ENCODE assay signal across 2 cellular contexts in the genomic region with DNA sequence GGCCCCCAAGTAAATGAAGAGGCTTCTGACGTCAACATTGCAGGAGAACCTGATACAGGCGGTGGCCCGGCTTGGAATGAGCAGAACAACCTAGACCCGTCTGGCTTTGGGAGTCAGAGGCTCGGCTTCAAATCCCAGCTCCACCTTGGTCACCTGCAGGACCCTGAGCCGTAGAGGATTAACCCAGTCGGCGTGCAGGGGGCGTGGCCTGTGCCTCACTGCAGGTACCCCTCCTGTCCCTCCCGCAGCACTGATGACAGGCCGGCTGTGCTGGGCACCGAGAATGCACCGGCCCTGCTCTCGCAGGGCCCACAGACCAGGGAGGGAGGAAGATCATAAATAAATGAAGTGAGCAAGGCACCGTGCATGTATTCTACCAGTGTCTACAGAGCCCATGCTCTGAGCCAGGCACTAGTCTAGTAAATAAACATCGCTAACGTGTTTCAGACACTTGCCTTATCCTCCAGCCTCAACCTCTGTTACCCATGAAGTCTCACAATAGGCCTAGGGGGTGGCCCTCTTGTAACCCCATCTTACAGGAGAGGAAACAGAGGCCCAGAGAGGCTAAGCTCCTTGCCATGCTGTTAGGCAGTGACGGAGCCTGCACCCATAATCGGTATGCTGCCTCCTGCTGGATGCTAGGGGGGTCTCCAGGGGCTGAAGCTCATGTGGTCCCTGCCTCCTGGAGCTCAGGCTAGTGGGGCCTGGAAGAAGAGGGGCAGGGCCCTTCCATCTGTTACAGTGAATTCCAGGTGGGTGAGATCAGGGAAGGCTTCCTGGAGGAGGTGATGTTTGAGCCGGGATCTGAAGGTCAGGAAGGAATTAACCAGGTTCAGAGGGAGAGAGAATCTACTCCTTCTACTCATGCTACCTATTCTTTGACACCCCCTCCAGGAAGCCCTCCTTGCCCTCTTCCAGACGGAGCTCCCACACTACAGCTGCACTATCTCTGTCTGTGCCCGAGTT.
TF ChIP-seq lines count a peak whose summit lies in the region.

No MANE protein-coding gene starts in this region.

TF ChIP-seq in GM23338, 12 proteins besides CTCF, POLR2A, EP300 and RAD21 (continued from another document and continues in another):
- no peak for TF ChIP-seq EZH2 (IDR thresholded peaks at IDR 0.05; ENCODE audit: low read depth, unreplicated experiment)
- TF ChIP-seq NANOG (IDR thresholded peaks at IDR 0.05; ENCODE audit: borderline replicate concordance): no peak
- TF ChIP-seq CREB1 (CRISPR knock-in tag; IDR thresholded peaks at IDR 0.05; ENCODE audit: low read depth): no peak
- TF ChIP-seq, protein P1, sequence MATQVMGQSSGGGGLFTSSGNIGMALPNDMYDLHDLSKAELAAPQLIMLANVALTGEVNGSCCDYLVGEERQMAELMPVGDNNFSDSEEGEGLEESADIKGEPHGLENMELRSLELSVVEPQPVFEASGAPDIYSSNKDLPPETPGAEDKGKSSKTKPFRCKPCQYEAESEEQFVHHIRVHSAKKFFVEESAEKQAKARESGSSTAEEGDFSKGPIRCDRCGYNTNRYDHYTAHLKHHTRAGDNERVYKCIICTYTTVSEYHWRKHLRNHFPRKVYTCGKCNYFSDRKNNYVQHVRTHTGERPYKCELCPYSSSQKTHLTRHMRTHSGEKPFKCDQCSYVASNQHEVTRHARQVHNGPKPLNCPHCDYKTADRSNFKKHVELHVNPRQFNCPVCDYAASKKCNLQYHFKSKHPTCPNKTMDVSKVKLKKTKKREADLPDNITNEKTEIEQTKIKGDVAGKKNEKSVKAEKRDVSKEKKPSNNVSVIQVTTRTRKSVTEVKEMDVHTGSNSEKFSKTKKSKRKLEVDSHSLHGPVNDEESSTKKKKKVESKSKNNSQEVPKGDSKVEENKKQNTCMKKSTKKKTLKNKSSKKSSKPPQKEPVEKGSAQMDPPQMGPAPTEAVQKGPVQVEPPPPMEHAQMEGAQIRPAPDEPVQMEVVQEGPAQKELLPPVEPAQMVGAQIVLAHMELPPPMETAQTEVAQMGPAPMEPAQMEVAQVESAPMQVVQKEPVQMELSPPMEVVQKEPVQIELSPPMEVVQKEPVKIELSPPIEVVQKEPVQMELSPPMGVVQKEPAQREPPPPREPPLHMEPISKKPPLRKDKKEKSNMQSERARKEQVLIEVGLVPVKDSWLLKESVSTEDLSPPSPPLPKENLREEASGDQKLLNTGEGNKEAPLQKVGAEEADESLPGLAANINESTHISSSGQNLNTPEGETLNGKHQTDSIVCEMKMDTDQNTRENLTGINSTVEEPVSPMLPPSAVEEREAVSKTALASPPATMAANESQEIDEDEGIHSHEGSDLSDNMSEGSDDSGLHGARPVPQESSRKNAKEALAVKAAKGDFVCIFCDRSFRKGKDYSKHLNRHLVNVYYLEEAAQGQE (IDR thresholded peaks at IDR 0.05; ENCODE audit: unreplicated experiment): no peak
- no peak for TF ChIP-seq JUNB (IDR thresholded peaks at IDR 0.05; ENCODE audit: unreplicated experiment)
- TF ChIP-seq, protein P2, sequence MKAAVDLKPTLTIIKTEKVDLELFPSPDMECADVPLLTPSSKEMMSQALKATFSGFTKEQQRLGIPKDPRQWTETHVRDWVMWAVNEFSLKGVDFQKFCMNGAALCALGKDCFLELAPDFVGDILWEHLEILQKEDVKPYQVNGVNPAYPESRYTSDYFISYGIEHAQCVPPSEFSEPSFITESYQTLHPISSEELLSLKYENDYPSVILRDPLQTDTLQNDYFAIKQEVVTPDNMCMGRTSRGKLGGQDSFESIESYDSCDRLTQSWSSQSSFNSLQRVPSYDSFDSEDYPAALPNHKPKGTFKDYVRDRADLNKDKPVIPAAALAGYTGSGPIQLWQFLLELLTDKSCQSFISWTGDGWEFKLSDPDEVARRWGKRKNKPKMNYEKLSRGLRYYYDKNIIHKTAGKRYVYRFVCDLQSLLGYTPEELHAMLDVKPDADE (IDR thresholded peaks at IDR 0.05): no peak

TF ChIP-seq in WTC11, 78 proteins besides CTCF, POLR2A, EP300 and RAD21:
- TF ChIP-seq, protein P3, sequence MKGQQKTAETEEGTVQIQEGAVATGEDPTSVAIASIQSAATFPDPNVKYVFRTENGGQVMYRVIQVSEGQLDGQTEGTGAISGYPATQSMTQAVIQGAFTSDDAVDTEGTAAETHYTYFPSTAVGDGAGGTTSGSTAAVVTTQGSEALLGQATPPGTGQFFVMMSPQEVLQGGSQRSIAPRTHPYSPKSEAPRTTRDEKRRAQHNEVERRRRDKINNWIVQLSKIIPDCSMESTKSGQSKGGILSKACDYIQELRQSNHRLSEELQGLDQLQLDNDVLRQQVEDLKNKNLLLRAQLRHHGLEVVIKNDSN (CRISPR knock-in tag; IDR thresholded peaks at IDR 0.05): no peak
- TF ChIP-seq KAT7 (CRISPR knock-in tag; IDR thresholded peaks at IDR 0.05; ENCODE audit: borderline replicate concordance) (no peak), NR1H2 (CRISPR knock-in tag; IDR thresholded peaks at IDR 0.05) (no peak)
- TF ChIP-seq, protein P4, sequence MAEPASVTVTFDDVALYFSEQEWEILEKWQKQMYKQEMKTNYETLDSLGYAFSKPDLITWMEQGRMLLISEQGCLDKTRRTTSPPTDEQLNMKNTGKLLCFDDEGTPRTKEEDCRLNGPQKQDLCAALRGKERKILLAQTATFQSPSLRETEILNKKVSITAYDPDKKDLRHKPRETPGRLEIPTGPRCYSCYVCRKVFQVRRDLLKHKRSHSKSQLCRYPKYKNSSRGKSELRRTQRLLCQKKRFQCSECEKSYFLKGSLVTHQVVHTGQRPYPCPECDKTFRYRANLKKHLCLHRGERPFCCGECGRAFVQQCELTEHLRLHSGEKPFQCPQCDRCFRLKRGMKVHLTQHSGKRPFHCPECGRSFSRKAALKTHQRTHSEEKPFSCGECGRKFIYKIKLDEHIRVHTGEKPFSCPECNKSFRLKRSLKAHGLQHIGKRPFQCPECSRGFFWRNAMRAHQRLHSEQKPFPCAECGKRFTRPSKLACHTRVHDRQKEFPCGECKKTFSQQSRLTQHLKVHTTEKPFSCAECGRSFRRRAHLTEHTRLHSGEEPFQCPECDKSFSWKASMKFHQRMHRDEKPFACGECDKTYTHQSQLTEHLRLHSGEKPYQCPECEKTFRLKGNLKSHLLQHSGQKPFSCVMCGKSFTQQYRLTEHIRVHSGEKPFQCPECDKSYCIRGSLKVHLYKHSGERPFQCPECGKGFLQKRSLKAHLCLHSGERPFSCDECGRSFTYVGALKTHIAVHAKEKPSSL (CRISPR knock-in tag; conservative IDR thresholded peaks at IDR 0.05): no peak
TF ChIP-seq in WTC11: peak in this region for 0.
